In the genomic region with DNA sequence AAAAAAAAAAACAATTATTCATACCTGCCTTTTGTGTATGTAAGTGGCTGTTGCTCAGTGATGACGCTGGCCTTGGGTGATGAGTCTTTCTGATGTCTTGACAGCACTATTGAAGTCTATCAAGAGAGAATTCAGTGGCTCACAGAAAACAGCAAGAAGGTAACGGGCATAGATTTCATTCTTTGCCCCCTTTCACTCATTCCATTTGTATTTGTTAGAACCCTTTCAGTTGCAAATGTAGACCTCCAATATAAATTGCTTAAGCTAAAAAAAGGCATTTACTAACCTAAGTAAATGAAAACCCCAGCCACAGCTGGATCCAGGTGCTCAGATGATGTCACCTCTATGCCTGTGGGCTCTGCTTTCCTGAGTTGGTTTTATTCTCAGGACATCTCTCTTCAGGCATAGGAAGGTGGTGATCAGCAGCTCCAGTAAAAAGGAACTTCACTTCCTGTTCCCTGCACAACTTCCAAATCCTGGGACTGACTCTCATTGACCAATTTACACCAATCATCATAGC, we compare ENCODE assay signal across 2 cellular contexts.
TF ChIP-seq lines count a peak whose summit lies in the region.

No MANE protein-coding gene starts in this region.

TF ChIP-seq in GM23338, 12 proteins besides CTCF, POLR2A, EP300 and RAD21 (continued from another document):
- TF ChIP-seq, protein P1, sequence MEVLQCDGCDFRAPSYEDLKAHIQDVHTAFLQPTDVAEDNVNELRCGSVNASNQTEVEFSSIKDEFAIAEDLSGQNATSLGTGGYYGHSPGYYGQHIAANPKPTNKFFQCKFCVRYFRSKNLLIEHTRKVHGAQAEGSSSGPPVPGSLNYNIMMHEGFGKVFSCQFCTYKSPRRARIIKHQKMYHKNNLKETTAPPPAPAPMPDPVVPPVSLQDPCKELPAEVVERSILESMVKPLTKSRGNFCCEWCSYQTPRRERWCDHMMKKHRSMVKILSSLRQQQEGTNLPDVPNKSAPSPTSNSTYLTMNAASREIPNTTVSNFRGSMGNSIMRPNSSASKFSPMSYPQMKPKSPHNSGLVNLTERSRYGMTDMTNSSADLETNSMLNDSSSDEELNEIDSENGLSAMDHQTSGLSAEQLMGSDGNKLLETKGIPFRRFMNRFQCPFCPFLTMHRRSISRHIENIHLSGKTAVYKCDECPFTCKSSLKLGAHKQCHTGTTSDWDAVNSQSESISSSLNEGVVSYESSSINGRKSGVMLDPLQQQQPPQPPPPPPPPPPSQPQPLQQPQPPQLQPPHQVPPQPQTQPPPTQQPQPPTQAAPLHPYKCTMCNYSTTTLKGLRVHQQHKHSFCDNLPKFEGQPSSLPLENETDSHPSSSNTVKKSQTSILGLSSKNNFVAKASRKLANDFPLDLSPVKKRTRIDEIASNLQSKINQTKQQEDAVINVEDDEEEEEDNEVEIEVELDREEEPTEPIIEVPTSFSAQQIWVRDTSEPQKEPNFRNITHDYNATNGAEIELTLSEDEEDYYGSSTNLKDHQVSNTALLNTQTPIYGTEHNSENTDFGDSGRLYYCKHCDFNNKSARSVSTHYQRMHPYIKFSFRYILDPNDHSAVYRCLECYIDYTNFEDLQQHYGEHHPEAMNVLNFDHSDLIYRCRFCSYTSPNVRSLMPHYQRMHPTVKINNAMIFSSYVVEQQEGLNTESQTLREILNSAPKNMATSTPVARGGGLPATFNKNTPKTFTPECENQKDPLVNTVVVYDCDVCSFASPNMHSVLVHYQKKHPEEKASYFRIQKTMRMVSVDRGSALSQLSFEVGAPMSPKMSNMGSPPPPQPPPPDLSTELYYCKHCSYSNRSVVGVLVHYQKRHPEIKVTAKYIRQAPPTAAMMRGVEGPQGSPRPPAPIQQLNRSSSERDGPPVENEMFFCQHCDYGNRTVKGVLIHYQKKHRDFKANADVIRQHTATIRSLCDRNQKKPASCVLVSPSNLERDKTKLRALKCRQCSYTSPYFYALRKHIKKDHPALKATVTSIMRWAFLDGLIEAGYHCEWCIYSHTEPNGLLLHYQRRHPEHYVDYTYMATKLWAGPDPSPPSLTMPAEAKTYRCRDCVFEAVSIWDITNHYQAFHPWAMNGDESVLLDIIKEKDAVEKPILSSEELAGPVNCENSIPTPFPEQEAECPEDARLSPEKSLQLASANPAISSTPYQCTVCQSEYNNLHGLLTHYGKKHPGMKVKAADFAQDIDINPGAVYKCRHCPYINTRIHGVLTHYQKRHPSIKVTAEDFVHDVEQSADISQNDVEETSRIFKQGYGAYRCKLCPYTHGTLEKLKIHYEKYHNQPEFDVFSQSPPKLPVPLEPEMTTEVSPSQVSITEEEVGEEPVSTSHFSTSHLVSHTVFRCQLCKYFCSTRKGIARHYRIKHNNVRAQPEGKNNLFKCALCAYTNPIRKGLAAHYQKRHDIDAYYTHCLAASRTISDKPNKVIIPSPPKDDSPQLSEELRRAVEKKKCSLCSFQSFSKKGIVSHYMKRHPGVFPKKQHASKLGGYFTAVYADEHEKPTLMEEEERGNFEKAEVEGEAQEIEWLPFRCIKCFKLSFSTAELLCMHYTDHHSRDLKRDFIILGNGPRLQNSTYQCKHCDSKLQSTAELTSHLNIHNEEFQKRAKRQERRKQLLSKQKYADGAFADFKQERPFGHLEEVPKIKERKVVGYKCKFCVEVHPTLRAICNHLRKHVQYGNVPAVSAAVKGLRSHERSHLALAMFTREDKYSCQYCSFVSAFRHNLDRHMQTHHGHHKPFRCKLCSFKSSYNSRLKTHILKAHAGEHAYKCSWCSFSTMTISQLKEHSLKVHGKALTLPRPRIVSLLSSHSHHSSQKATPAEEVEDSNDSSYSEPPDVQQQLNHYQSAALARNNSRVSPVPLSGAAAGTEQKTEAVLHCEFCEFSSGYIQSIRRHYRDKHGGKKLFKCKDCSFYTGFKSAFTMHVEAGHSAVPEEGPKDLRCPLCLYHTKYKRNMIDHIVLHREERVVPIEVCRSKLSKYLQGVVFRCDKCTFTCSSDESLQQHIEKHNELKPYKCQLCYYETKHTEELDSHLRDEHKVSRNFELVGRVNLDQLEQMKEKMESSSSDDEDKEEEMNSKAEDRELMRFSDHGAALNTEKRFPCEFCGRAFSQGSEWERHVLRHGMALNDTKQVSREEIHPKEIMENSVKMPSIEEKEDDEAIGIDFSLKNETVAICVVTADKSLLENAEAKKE (CRISPR knock-in tag; IDR thresholded peaks at IDR 0.05), result no peak
- TF ChIP-seq CREB1 (CRISPR knock-in tag; IDR thresholded peaks at IDR 0.05; ENCODE audit: low read depth), result no peak
TF ChIP-seq in GM23338: peak in this region for 0.

TF ChIP-seq in WTC11, 78 proteins besides CTCF, POLR2A, EP300 and RAD21:
- TF ChIP-seq, protein P2, sequence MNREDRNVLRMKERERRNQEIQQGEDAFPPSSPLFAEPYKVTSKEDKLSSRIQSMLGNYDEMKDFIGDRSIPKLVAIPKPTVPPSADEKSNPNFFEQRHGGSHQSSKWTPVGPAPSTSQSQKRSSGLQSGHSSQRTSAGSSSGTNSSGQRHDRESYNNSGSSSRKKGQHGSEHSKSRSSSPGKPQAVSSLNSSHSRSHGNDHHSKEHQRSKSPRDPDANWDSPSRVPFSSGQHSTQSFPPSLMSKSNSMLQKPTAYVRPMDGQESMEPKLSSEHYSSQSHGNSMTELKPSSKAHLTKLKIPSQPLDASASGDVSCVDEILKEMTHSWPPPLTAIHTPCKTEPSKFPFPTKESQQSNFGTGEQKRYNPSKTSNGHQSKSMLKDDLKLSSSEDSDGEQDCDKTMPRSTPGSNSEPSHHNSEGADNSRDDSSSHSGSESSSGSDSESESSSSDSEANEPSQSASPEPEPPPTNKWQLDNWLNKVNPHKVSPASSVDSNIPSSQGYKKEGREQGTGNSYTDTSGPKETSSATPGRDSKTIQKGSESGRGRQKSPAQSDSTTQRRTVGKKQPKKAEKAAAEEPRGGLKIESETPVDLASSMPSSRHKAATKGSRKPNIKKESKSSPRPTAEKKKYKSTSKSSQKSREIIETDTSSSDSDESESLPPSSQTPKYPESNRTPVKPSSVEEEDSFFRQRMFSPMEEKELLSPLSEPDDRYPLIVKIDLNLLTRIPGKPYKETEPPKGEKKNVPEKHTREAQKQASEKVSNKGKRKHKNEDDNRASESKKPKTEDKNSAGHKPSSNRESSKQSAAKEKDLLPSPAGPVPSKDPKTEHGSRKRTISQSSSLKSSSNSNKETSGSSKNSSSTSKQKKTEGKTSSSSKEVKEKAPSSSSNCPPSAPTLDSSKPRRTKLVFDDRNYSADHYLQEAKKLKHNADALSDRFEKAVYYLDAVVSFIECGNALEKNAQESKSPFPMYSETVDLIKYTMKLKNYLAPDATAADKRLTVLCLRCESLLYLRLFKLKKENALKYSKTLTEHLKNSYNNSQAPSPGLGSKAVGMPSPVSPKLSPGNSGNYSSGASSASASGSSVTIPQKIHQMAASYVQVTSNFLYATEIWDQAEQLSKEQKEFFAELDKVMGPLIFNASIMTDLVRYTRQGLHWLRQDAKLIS (CRISPR knock-in tag; IDR thresholded peaks at IDR 0.05; ENCODE audit: borderline replicate concordance), result no peak
- no peak for TF ChIP-seq TP53 (CRISPR knock-in tag; IDR thresholded peaks at IDR 0.05)
- TF ChIP-seq, protein P3, sequence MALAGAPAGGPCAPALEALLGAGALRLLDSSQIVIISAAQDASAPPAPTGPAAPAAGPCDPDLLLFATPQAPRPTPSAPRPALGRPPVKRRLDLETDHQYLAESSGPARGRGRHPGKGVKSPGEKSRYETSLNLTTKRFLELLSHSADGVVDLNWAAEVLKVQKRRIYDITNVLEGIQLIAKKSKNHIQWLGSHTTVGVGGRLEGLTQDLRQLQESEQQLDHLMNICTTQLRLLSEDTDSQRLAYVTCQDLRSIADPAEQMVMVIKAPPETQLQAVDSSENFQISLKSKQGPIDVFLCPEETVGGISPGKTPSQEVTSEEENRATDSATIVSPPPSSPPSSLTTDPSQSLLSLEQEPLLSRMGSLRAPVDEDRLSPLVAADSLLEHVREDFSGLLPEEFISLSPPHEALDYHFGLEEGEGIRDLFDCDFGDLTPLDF (CRISPR knock-in tag; IDR thresholded peaks at IDR 0.05), result no peak
- TF ChIP-seq ZNF423 (CRISPR knock-in tag; IDR thresholded peaks at IDR 0.05), result no peak
- TF ChIP-seq ZNF263 (CRISPR knock-in tag; IDR thresholded peaks at IDR 0.05; ENCODE audit: low read depth), result no peak
- TF ChIP-seq IRF2 (CRISPR knock-in tag; IDR thresholded peaks at IDR 0.05; ENCODE audit: borderline replicate concordance, low read depth), result no peak
- TF ChIP-seq SMAD4 (CRISPR knock-in tag; IDR thresholded peaks at IDR 0.05), result no peak
- no peak for TF ChIP-seq ZNF416 (CRISPR knock-in tag; IDR thresholded peaks at IDR 0.05)
- TF ChIP-seq ZBTB21 (CRISPR knock-in tag; IDR thresholded peaks at IDR 0.05; ENCODE audit: borderline replicate concordance), result no peak
- no peak for TF ChIP-seq SMAD3 (CRISPR knock-in tag; IDR thresholded peaks at IDR 0.05; ENCODE audit: borderline replicate concordance)
- no peak for TF ChIP-seq ZNF671 (CRISPR knock-in tag; IDR thresholded peaks at IDR 0.05)
- TF ChIP-seq MYBL2 (CRISPR knock-in tag; IDR thresholded peaks at IDR 0.05), result no peak
- TF ChIP-seq, protein P4, sequence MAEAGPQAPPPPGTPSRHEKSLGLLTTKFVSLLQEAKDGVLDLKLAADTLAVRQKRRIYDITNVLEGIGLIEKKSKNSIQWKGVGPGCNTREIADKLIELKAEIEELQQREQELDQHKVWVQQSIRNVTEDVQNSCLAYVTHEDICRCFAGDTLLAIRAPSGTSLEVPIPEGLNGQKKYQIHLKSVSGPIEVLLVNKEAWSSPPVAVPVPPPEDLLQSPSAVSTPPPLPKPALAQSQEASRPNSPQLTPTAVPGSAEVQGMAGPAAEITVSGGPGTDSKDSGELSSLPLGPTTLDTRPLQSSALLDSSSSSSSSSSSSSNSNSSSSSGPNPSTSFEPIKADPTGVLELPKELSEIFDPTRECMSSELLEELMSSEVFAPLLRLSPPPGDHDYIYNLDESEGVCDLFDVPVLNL (CRISPR knock-in tag; IDR thresholded peaks at IDR 0.05; ENCODE audit: borderline replicate concordance, low read depth), result no peak
- TF ChIP-seq JAZF1 (CRISPR knock-in tag; IDR thresholded peaks at IDR 0.05), result no peak
- no peak for TF ChIP-seq ZNF396 (CRISPR knock-in tag; IDR thresholded peaks at IDR 0.05; ENCODE audit: borderline replicate concordance)
- TF ChIP-seq TCF7 (CRISPR knock-in tag; IDR thresholded peaks at IDR 0.05; ENCODE audit: low read depth), result no peak
- no peak for TF ChIP-seq ZNF138 (CRISPR knock-in tag; conservative IDR thresholded peaks at IDR 0.05)
- TF ChIP-seq, protein P5, sequence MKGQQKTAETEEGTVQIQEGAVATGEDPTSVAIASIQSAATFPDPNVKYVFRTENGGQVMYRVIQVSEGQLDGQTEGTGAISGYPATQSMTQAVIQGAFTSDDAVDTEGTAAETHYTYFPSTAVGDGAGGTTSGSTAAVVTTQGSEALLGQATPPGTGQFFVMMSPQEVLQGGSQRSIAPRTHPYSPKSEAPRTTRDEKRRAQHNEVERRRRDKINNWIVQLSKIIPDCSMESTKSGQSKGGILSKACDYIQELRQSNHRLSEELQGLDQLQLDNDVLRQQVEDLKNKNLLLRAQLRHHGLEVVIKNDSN (CRISPR knock-in tag; IDR thresholded peaks at IDR 0.05), result no peak
- no peak for TF ChIP-seq FOXP1 (CRISPR knock-in tag; IDR thresholded peaks at IDR 0.05; ENCODE audit: borderline replicate concordance)
- TF ChIP-seq, protein P6, sequence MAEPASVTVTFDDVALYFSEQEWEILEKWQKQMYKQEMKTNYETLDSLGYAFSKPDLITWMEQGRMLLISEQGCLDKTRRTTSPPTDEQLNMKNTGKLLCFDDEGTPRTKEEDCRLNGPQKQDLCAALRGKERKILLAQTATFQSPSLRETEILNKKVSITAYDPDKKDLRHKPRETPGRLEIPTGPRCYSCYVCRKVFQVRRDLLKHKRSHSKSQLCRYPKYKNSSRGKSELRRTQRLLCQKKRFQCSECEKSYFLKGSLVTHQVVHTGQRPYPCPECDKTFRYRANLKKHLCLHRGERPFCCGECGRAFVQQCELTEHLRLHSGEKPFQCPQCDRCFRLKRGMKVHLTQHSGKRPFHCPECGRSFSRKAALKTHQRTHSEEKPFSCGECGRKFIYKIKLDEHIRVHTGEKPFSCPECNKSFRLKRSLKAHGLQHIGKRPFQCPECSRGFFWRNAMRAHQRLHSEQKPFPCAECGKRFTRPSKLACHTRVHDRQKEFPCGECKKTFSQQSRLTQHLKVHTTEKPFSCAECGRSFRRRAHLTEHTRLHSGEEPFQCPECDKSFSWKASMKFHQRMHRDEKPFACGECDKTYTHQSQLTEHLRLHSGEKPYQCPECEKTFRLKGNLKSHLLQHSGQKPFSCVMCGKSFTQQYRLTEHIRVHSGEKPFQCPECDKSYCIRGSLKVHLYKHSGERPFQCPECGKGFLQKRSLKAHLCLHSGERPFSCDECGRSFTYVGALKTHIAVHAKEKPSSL (CRISPR knock-in tag; conservative IDR thresholded peaks at IDR 0.05), result no peak
